Comparison of ENCODE assay signal across 1 cellular context in the genomic region with DNA sequence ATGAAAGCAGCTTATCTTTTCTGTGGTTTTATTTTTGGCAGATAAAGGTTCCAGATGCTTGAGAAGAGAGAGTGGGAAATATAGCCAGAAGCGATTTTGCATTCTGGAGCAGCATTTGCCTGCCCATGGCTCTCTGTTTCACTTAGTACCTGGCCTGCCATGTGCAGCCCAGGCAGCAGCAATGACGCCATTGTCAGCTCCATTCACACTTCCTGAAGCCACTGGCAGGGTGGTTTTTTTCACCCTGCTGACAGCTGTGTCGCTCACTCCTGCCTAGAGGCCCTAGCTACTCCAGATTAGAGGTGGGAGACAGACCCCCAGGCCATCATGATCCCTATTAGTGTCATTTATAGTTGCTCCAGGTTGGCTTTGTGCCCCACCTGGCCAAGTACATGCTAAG.
TF ChIP-seq lines count a peak whose summit lies in the region.

No MANE protein-coding gene starts in this region.

TF ChIP-seq in GM12878, 131 proteins besides CTCF, POLR2A, EP300 and RAD21:
- no peak for TF ChIP-seq IRF4 (IDR thresholded peaks at IDR 0.05; ENCODE audit: low read depth, low read length)
- no peak for TF ChIP-seq ZZZ3 (IDR thresholded peaks at IDR 0.05; ENCODE audit: control insufficient read depth, insufficient read length, low read depth)
- TF ChIP-seq, protein P1, sequence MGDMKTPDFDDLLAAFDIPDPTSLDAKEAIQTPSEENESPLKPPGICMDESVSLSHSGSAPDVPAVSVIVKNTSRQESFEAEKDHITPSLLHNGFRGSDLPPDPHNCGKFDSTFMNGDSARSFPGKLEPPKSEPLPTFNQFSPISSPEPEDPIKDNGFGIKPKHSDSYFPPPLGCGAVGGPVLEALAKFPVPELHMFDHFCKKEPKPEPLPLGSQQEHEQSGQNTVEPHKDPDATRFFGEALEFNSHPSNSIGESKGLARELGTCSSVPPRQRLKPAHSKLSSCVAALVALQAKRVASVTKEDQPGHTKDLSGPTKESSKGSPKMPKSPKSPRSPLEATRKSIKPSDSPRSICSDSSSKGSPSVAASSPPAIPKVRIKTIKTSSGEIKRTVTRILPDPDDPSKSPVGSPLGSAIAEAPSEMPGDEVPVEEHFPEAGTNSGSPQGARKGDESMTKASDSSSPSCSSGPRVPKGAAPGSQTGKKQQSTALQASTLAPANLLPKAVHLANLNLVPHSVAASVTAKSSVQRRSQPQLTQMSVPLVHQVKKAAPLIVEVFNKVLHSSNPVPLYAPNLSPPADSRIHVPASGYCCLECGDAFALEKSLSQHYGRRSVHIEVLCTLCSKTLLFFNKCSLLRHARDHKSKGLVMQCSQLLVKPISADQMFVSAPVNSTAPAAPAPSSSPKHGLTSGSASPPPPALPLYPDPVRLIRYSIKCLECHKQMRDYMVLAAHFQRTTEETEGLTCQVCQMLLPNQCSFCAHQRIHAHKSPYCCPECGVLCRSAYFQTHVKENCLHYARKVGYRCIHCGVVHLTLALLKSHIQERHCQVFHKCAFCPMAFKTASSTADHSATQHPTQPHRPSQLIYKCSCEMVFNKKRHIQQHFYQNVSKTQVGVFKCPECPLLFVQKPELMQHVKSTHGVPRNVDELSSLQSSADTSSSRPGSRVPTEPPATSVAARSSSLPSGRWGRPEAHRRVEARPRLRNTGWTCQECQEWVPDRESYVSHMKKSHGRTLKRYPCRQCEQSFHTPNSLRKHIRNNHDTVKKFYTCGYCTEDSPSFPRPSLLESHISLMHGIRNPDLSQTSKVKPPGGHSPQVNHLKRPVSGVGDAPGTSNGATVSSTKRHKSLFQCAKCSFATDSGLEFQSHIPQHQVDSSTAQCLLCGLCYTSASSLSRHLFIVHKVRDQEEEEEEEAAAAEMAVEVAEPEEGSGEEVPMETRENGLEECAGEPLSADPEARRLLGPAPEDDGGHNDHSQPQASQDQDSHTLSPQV (IDR thresholded peaks at IDR 0.05): no peak
- TF ChIP-seq NR2F1 (conservative IDR thresholded peaks at IDR 0.05): no peak
- TF ChIP-seq STAT3 (IDR thresholded peaks at IDR 0.05; ENCODE audit: low read depth, low read length): no peak
- TF ChIP-seq ZBED1 (IDR thresholded peaks at IDR 0.05; ENCODE audit: borderline replicate concordance): no peak
- no peak for TF ChIP-seq RELA (IDR thresholded peaks at IDR 0.05; ENCODE audit: borderline replicate concordance, partially characterized antibody)
